ENCODE assay signal across 1 cellular context in genomic region chr3:19702416-19703078, GRCh38.
TF ChIP-seq lines count a peak whose summit lies in the region.

No MANE protein-coding gene starts in this region.

TF ChIP-seq in HepG2, 621 proteins besides CTCF, POLR2A, EP300 and RAD21 (continued from another document):
- no peak for TF ChIP-seq KIAA2018 (CRISPR knock-in tag; IDR thresholded peaks at IDR 0.05; ENCODE audit: borderline replicate concordance)
- TF ChIP-seq NR1H2 (CRISPR knock-in tag; IDR thresholded peaks at IDR 0.05; ENCODE audit: borderline replicate concordance, low read depth) = no peak
- TF ChIP-seq NCOA5 (CRISPR knock-in tag; IDR thresholded peaks at IDR 0.05) = no peak
- no peak for TF ChIP-seq SMARCE1 (IDR thresholded peaks at IDR 0.05; ENCODE audit: borderline replicate concordance)
- TF ChIP-seq ZNF746 (CRISPR knock-in tag; IDR thresholded peaks at IDR 0.05) = no peak
- TF ChIP-seq ZNF556 (CRISPR knock-in tag; IDR thresholded peaks at IDR 0.05; ENCODE audit: borderline replicate concordance) = no peak
- TF ChIP-seq KAT8 (CRISPR knock-in tag; IDR thresholded peaks at IDR 0.05) = no peak
- no peak for TF ChIP-seq GTF3A (CRISPR knock-in tag; conservative IDR thresholded peaks at IDR 0.05)
- no peak for TF ChIP-seq SPEN (CRISPR knock-in tag; IDR thresholded peaks at IDR 0.05; ENCODE audit: low read depth)
- TF ChIP-seq TAF15 (IDR thresholded peaks at IDR 0.05; ENCODE audit: low read depth, low read length, poor library complexity, severe bottlenecking) = no peak
- no peak for TF ChIP-seq NR2F1 (CRISPR knock-in tag; IDR thresholded peaks at IDR 0.05)
- no peak for TF ChIP-seq CC2D1A (CRISPR knock-in tag; IDR thresholded peaks at IDR 0.05)
TF ChIP-seq in HepG2: peak in this region for 0.
